ENCODE assay signal across 26 cellular contexts in genomic region chr10:25745976-25746375, GRCh38.
"Had no signal": no experiment of that assay in that cellular context is flagged by ENCODE, and none has a peak within 500 bp of the region (broad histone marks: within the 10 kb centered on the region; RNA-seq: fewer than 3 reads in every experiment).

No MANE protein-coding gene starts in this region.

- H3K9me3 ChIP-seq: ascending aorta, colonic mucosa, right lobe of liver, testis, transverse colon had no signal

- H3K27me3 ChIP-seq: ascending aorta, colonic mucosa, right lobe of liver, testis, transverse colon had no signal

- DNase-seq: activated CD4-positive, alpha-beta memory T cell treated with anti-CD3 and anti-CD28 coated beads for 36 hours; activated CD4-positive, alpha-beta T cell treated with anti-CD3 and anti-CD28 coated beads, Interleukin-2, amount 10 ng/mL, durations not matched to agents 24 days and 14 days; activated CD8-positive, alpha-beta memory T cell treated with anti-CD3 and anti-CD28 coated beads, Interleukin-2, amount 50 U/mL, for 48 hours; activated gamma-delta T cell; activated naive CD4-positive, alpha-beta T cell treated with anti-CD3 and anti-CD28 coated beads, Interleukin-2, amount 10 ng/mL, durations not matched to agents 7 days and 5 days; activated naive CD8-positive, alpha-beta T cell treated with anti-CD3 and anti-CD28 coated beads, Interleukin-2, amount 10 ng/mL, durations not matched to agents 7 days and 5 days; activated T-cell treated with anti-CD3 and anti-CD28 coated beads, Interleukin-2, amount 50 U/mL, for 24 hours; colonic mucosa; effector memory CD8-positive, alpha-beta T cell; foreskin fibroblast; head of caudate nucleus; hippocampal formation; left colon; naive thymus-derived CD4-positive, alpha-beta T cell; right lobe of liver; stimulated activated CD4-positive, alpha-beta T cell treated with anti-CD3 and anti-CD28 coated beads, Interleukin-12 subunit alpha, Interleukin-12 subunit beta, amount 100 ng/mL, for 4 hours; stimulated activated CD4-positive, alpha-beta T cell treated with anti-CD3 and anti-CD28 coated beads, Interleukin-4, amount 100 ng/mL, for 1 hour; stimulated activated naive CD8-positive, alpha-beta T cell treated with anti-CD3 and anti-CD28 coated beads, Interleukin-15, Interleukin-2, amounts not matched to agents 100 U/mL and 50 U/mL, for 24 hours; T-helper 1 cell; testis; transverse colon; WERI-Rb-1 had no signal

- ATAC-seq: activated CD4-positive, CD25-positive, alpha-beta regulatory T cell treated with anti-CD3 and anti-CD28 coated beads, Interleukin-2, amount 50 U/mL, for 24 hours; effector memory CD8-positive, alpha-beta T cell; left colon; naive thymus-derived CD4-positive, alpha-beta T cell; right lobe of liver; stimulated activated naive CD8-positive, alpha-beta T cell treated with anti-CD3 and anti-CD28 coated beads, Interleukin-15, Interleukin-2, amounts not matched to agents 100 U/mL and 50 U/mL, for 24 hours had no signal

- FAIRE-seq: endothelial cell of umbilical vein, keratinocyte had no signal

- H3K36me3 ChIP-seq: ascending aorta, colonic mucosa, right lobe of liver, transverse colon, WERI-Rb-1 had no signal

- H3K4me3 ChIP-seq: ascending aorta, colonic mucosa, right lobe of liver, testis, transverse colon had no signal

- H3K27ac ChIP-seq: ascending aorta, colonic mucosa, right lobe of liver, testis, transverse colon, WERI-Rb-1 had no signal

- H3K4me1 ChIP-seq: ascending aorta, colonic mucosa, right lobe of liver, testis, transverse colon had no signal
